In genomic region chr14:68358978-68359861, GRCh38 we compare ENCODE assay signal across 12 cellular contexts.
DNase-seq lines count a peak whose midpoint lies in the region; ATAC-seq and TF ChIP-seq lines count a peak whose summit lies in the region.
"Had no signal": no experiment of that assay in that cellular context is flagged by ENCODE, and none has a peak within 500 bp of the region (broad histone marks: within the 10 kb centered on the region; RNA-seq: fewer than 3 reads in every experiment).

No MANE protein-coding gene starts in this region.

- peaks cover 15% of the 10 kb centered on the region for H3K4me1 ChIP-seq in CD4-positive, alpha-beta memory T cell (ENCODE audit: insufficient read depth, low read length)
- peaks cover 22% of the 10 kb centered on the region for H3K4me1 ChIP-seq in PC-3 (ENCODE audit: insufficient read depth, low read length)
- H3K4me1 ChIP-seq in sigmoid colon: peaks cover 0 to 33% (median 26%) of the 10 kb centered on the region in 4 donors

- H3K9me3 Mint-ChIP-seq in CD4-positive, alpha-beta memory T cell: no peaks in the 10 kb centered on the region
- H3K9me3 Mint-ChIP-seq in immature natural killer cell: no peaks in the 10 kb centered on the region
- no peaks in the 10 kb centered on the region for H3K9me3 Mint-ChIP-seq in activated naive CD4-positive, alpha-beta T cell treated with anti-CD3 and anti-CD28 coated beads, Interleukin-2, amount 50 U/mL, for 72 hours

- H3K27me3 Mint-ChIP-seq in CD4-positive, alpha-beta memory T cell: no peaks in the 10 kb centered on the region
- peaks cover 0 to 2% (median 0%) of the 10 kb centered on the region in 3 donors for H3K27me3 Mint-ChIP-seq in immature natural killer cell (ENCODE audit: low read depth in 3 of 3)

- no peaks in the 10 kb centered on the region for H3K27me3 ChIP-seq in CD4-positive, alpha-beta memory T cell (ENCODE audit: insufficient read depth, low read length)
- H3K27me3 ChIP-seq in PC-3 (ENCODE audit: low read length) (no peaks in the 10 kb centered on the region), sigmoid colon (no peaks in the 10 kb centered on the region)

- no peak overlapping the region for H3K9ac ChIP-seq in PC-3 (ENCODE audit: low read length)

- CTCF ChIA-PET in CD4-positive, alpha-beta memory T cell (lab: Charles Lee; ENCODE audit: partially characterized antibody): interaction anchor here (1.0 to 1.2 kb wide), 2 partner anchors 76 to 100 kb away, joined by 3 read pairs; no protein-coding TSS in a partner anchor
- CTCF ChIA-PET in PC-3 (lab: Charles Lee): interaction anchor here (1.7 kb wide), 1 partner anchor 22 kb away, joined by 4 read pairs; no protein-coding TSS in a partner anchor

- peaks cover 17 to 40% (median 27%) of the 10 kb centered on the region in 4 donors for H3K4me1 Mint-ChIP-seq in CD4-positive, alpha-beta memory T cell
- H3K4me1 Mint-ChIP-seq in immature natural killer cell: peaks cover 4 to 31% of the 10 kb centered on the region in 2 donors

- H3K79me2 ChIP-seq in PC-3 (ENCODE audit: low read length): no peaks in the 10 kb centered on the region

- no peaks in the 10 kb centered on the region for H3K9me3 ChIP-seq in CD4-positive, alpha-beta memory T cell (ENCODE audit: control insufficient read depth in 1 of 2, low read length in 2 of 2)
- H3K9me3 ChIP-seq in PC-3 (ENCODE audit: low read length): no peaks in the 10 kb centered on the region
- no peaks in the 10 kb centered on the region for H3K9me3 ChIP-seq in sigmoid colon

- no peak for TF ChIP-seq EP300 in sigmoid colon (IDR thresholded peaks at IDR 0.05)

- peak overlapping the region; percentile 10 to 90 (median 81) for H3K27ac Mint-ChIP-seq in CD4-positive, alpha-beta memory T cell
- peak overlapping the region in 4 of 6 donors; percentile 9 to 53 (median 32) for H3K27ac Mint-ChIP-seq in immature natural killer cell
- peak overlapping the region in 1 of 2 donors; percentile 27 for H3K27ac Mint-ChIP-seq in activated naive CD4-positive, alpha-beta T cell treated with anti-CD3 and anti-CD28 coated beads, Interleukin-2, amount 50 U/mL, for 72 hours

- TF ChIP-seq POLR2A in sigmoid colon (IDR thresholded peaks at IDR 0.05): no peak

- no peaks in the 10 kb centered on the region for H3K36me3 ChIP-seq in CD4-positive, alpha-beta memory T cell (ENCODE audit: insufficient read depth, low read length)
- no peaks in the 10 kb centered on the region for H3K36me3 ChIP-seq in PC-3 (ENCODE audit: low read depth, low read length)
- no peaks in the 10 kb centered on the region for H3K36me3 ChIP-seq in sigmoid colon

- no peaks in the 10 kb centered on the region for H3K9me2 ChIP-seq in PC-3 (replicated peaks; ENCODE audit: low read length)

- TF ChIP-seq CTCF in PC-3 (conservative IDR thresholded peaks at IDR 0.05; ENCODE audit: low read depth, low read length): no peak
- no peak for TF ChIP-seq CTCF in sigmoid colon (IDR thresholded peaks at IDR 0.05)

- H3K4me3 ChIP-seq in CD4-positive, alpha-beta memory T cell (ENCODE audit: low read length in 2 of 2): no peak overlapping the region
- H3K4me3 ChIP-seq in PC-3 (ENCODE audit: low read length): no peak overlapping the region
- H3K4me3 ChIP-seq in sigmoid colon: no peak overlapping the region
- H3K4me3 ChIP-seq: lung had no signal

- peak overlapping the region in 7 of 8 donors; percentile 7 to 67 (median 35) for H3K4me3 Mint-ChIP-seq in CD4-positive, alpha-beta memory T cell
- H3K4me3 Mint-ChIP-seq in immature natural killer cell: no peak overlapping the region

- H3K27ac ChIP-seq in CD4-positive, alpha-beta memory T cell (ENCODE audit: low read depth, low read length): no peak overlapping the region
- H3K27ac ChIP-seq in PC-3 (ENCODE audit: low read length): no peak overlapping the region
- peak overlapping the region; percentile 65 to 81 (median 68) for H3K27ac ChIP-seq in sigmoid colon
- H3K27ac ChIP-seq: epithelial cell of prostate had no signal

- no peaks in the 10 kb centered on the region for H3F3A ChIP-seq in PC-3 (ENCODE audit: low read length, unreplicated experiment)

- POLR2A ChIA-PET in CD4-positive, alpha-beta memory T cell (lab: Charles Lee; ENCODE audit: partially characterized antibody): interaction anchor here (0.9 to 1.7 kb wide), 5 partner anchors 9 to 76 kb away, joined by 3 to 7 read pairs (median 3); no protein-coding TSS in a partner anchor
- POLR2A ChIA-PET in PC-3 (lab: Charles Lee; ENCODE audit: unreplicated experiment): interaction anchor here (0.6 to 1.1 kb wide), 3 partner anchors 19 to 109 kb away, joined by 3 to 5 read pairs (median 3); no protein-coding TSS in a partner anchor

- TSS peak; percentile 96 for BruUV-seq in PC-3 (replicated peaks; lab: Mats Ljungman, UMichigan)

- peaks cover 0 to 3% of the 10 kb centered on the region in 2 donors for H3K36me3 Mint-ChIP-seq in CD4-positive, alpha-beta memory T cell
- peaks cover 0 to 5% (median 0%) of the 10 kb centered on the region in 3 donors for H3K36me3 Mint-ChIP-seq in immature natural killer cell
- no peaks in the 10 kb centered on the region for H3K36me3 Mint-ChIP-seq in activated naive CD4-positive, alpha-beta T cell treated with anti-CD3 and anti-CD28 coated beads, Interleukin-2, amount 50 U/mL, for 72 hours

- DNase-seq in CD4-positive, alpha-beta memory T cell: no peak
- DNase-seq in PC-3 (no peak), immature natural killer cell (no peak), sigmoid colon (no peak)
- DNase-seq in activated naive CD4-positive, alpha-beta T cell treated with anti-CD3 and anti-CD28 coated beads, Interleukin-2, amount 50 U/mL, for 72 hours (ENCODE audit: low spot score in 2 of 2): no peak
- DNase-seq: activated naive CD4-positive, alpha-beta T cell treated with Interleukin-2 at 50 U/mL for 16 hours; NCI-H510A treated with DMSO at 0.1 percent for 48 hours had no signal

- WGBS in sigmoid colon, 2 donors: 62 to 74% methylated on average over 13 of the region's 13 CpGs

- no peak overlapping the region for H3K4me2 ChIP-seq in PC-3 (ENCODE audit: low read length)

- intact Hi-C loops in CD4-positive, alpha-beta memory T cell (cut with micrococcal nuclease): no loop called here
- intact Hi-C loops in PC-3 (cut with micrococcal nuclease) (no loop called here), sigmoid colon (cut with DNase I) (no loop called here)

- H2AFZ ChIP-seq in PC-3 (ENCODE audit: low read length): peak overlapping the region; percentile 20; the same call in 1 of the 2 replicates

- no peaks in the 10 kb centered on the region for H4K20me1 ChIP-seq in PC-3 (ENCODE audit: low read length)

- ATAC-seq in PC-3 (no peak), HG03097 (IDR thresholded peaks at IDR 0.05; ENCODE audit: low FRiP score, unreplicated experiment) (no peak), GM18868 (IDR thresholded peaks at IDR 0.05; ENCODE audit: unreplicated experiment) (no peak), HG03108 (IDR thresholded peaks at IDR 0.05; ENCODE audit: unreplicated experiment) (no peak)
- no peak for ATAC-seq in activated naive CD4-positive, alpha-beta T cell treated with anti-CD3 and anti-CD28 coated beads, Interleukin-2, amount 50 U/mL, for 72 hours

Comparison
In these comparisons a context has a peak if more than half of its experiments do, and no peak if none do; other contexts are left out.
1. H3K27ac ChIP-seq: peak in sigmoid colon (4 of 4); none in CD4-positive, alpha-beta memory T cell (single experiment) and PC-3 (single experiment).
2. H3K4me3 Mint-ChIP-seq: peak in CD4-positive, alpha-beta memory T cell (7 of 8); none in immature natural killer cell (0 of 5).